16 cellular contexts compared by ENCODE assay signal in the genomic region with DNA sequence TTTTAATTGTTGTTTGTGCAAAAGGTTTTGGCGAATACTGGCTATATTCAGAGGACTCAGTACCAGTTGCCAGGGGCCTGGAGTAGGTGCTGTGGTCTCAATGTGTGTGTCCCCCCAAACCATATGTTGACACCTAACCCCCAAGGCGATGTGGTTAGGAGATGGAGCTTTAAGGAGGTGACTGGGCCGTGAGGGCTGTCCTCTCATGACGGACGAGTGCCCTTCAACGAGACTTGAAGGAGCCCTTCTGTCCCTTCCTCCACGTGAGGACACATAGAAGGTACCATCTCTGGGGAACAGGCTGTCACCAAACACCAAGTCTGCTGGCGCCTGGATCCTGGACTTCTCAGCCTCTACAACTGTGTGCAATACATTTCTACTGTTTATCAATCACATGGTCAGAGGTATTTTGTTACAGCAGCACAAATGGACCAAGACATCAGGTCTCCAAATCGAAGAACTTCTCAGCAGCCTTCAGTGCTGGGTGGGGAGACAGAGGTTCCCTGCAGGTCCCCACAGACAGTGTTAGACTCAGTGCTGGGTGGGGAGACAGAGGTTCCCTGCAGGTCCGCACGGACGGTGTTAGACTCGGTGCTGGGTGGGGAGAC. TPM values are rescaled to one million over a fixed set of nuclear protein-coding genes. Genes with fewer than 3 reads are reported as not detected.
DNase-seq lines count a peak whose midpoint lies in the region; ATAC-seq, FAIRE-seq and TF ChIP-seq lines count a peak whose summit lies in the region.
"Had no signal": no experiment of that assay in that cellular context is flagged by ENCODE, and none has a peak within 500 bp of the region (broad histone marks: within the 10 kb centered on the region; RNA-seq: fewer than 3 reads in every experiment).

No MANE protein-coding gene starts in this region.

- no peaks in the 10 kb centered on the region for H3K36me3 Mint-ChIP-seq in activated CD8-positive, alpha-beta T cell treated with anti-CD3 and anti-CD28 coated beads, Interleukin-2, amount 10 ng/mL, durations not matched to agents 7 days and 5 days (ENCODE audit: low read depth)

- H3K4me3 Mint-ChIP-seq in activated CD8-positive, alpha-beta T cell treated with anti-CD3 and anti-CD28 coated beads, Interleukin-2, amount 10 ng/mL, durations not matched to agents 7 days and 5 days = no peak overlapping the region

- H3K27me3 ChIP-seq in right cardiac atrium (ENCODE audit: control insufficient read depth, insufficient read depth) (no peaks in the 10 kb centered on the region), stomach (no peaks in the 10 kb centered on the region), small intestine (ENCODE audit: control insufficient read depth in 2 of 2, insufficient read depth in 2 of 2, low read length in 2 of 2) (no peaks in the 10 kb centered on the region)

- WGBS in right cardiac atrium = 95% methylated on average over 13 of the region's 13 CpGs
- 84 to 96% (median 95%) methylated on average over 12 to 13 of the region's 13 CpGs for WGBS in stomach, 5 donors
- 91 to 97% (median 97%) methylated on average over 13 of the region's 13 CpGs for WGBS in small intestine, 3 donors

- H3K4me3 ChIP-seq in right cardiac atrium (ENCODE audit: low read length) (no peak overlapping the region), stomach (no peak overlapping the region), small intestine (ENCODE audit: low read depth in 1 of 2, low read length in 2 of 2) (no peak overlapping the region)
- H3K4me3 ChIP-seq: A549 had no signal

- no peak for TF ChIP-seq POLR2A in stomach (IDR thresholded peaks at IDR 0.05)

- H3K9me3 ChIP-seq in right cardiac atrium (ENCODE audit: control insufficient read depth, low read length) (no peaks in the 10 kb centered on the region), stomach (no peaks in the 10 kb centered on the region), small intestine (ENCODE audit: control insufficient read depth, low read depth) (no peaks in the 10 kb centered on the region)
- H3K9me3 ChIP-seq: A549 had no signal

- CTCF ChIA-PET in activated CD8-positive, alpha-beta T cell treated with anti-CD3 and anti-CD28 coated beads, Interleukin-2, amount 10 ng/mL, durations not matched to agents 7 days and 5 days (lab: Charles Lee) = interaction anchor here (0.9 kb wide), 1 partner anchor 11 kb away, joined by 3 read pairs; no protein-coding TSS in a partner anchor

- DNase-seq in activated T-cell treated with anti-CD3 and anti-CD28 coated beads, Interleukin-2, amount 50 U/mL, for 1 hour = peak; percentile 12
- DNase-seq in activated T-cell treated with anti-CD3 and anti-CD28 coated beads, Interleukin-2, amount 50 U/mL, for 48 hours = no peak
- peak; percentile 20 for DNase-seq in activated CD8-positive, alpha-beta T cell treated with anti-CD3 and anti-CD28 coated beads, Interleukin-2, amount 10 ng/mL, durations not matched to agents 7 days and 5 days
- peak in 2 of 3 donors; percentile 27 to 43 for DNase-seq in right cardiac atrium
- DNase-seq in stomach = peak; percentile 14
- no peak for DNase-seq in GM19238 (ENCODE audit: insufficient read length, low spot score)
- no peak for DNase-seq in small intestine
- DNase-seq: cortex of kidney, NCI-H187 treated with DMSO at 0.1 percent for 48 hours, NCI-H524 had no signal

- POLR2A ChIA-PET in activated CD8-positive, alpha-beta T cell treated with anti-CD3 and anti-CD28 coated beads, Interleukin-2, amount 10 ng/mL, durations not matched to agents 7 days and 5 days (lab: Charles Lee) = interaction anchor here (0.9 to 1.8 kb wide), 4 partner anchors 11 to 146 kb away, joined by 3 to 5 read pairs (median 4); partner anchors contain the start of gene METRNL

- TF ChIP-seq EP300 in stomach (IDR thresholded peaks at IDR 0.05) = no peak

- H3K27ac ChIP-seq in right cardiac atrium (ENCODE audit: low read length) (no peak overlapping the region), stomach (peak overlapping the region in 4 of 5 donors; percentile 41 to 97 (median 91)), small intestine (ENCODE audit: low read depth in 1 of 2, low read length in 1 of 2) (peak overlapping the region in 1 of 2 donors; percentile 1)
- H3K27ac ChIP-seq: A549 had no signal

- peak overlapping the region; percentile 97 for H3K27ac Mint-ChIP-seq in activated CD8-positive, alpha-beta T cell treated with anti-CD3 and anti-CD28 coated beads, Interleukin-2, amount 10 ng/mL, durations not matched to agents 7 days and 5 days

- no peaks in the 10 kb centered on the region for H3K9me3 Mint-ChIP-seq in activated CD8-positive, alpha-beta T cell treated with anti-CD3 and anti-CD28 coated beads, Interleukin-2, amount 10 ng/mL, durations not matched to agents 7 days and 5 days (ENCODE audit: insufficient read depth)

- peaks cover 35% of the 10 kb centered on the region for H3K4me1 Mint-ChIP-seq in activated CD8-positive, alpha-beta T cell treated with anti-CD3 and anti-CD28 coated beads, Interleukin-2, amount 10 ng/mL, durations not matched to agents 7 days and 5 days (ENCODE audit: low read depth)

- ATAC-seq in activated CD8-positive, alpha-beta T cell treated with anti-CD3 and anti-CD28 coated beads, Interleukin-2, amount 10 ng/mL, durations not matched to agents 7 days and 5 days = no peak
- ATAC-seq in right cardiac atrium = no peak
- ATAC-seq in HG03159 (IDR thresholded peaks at IDR 0.05; ENCODE audit: unreplicated experiment) = no peak
- ATAC-seq: A549, esophagus mucosa, SK-N-SH treated with all-trans-retinoic acid at 6 μM for 48 hours had no signal

- peaks cover 7% of the 10 kb centered on the region for H3K4me1 ChIP-seq in right cardiac atrium (ENCODE audit: control insufficient read depth, insufficient read depth, low read length)
- peaks cover 19 to 52% (median 38%) of the 10 kb centered on the region in 4 donors for H3K4me1 ChIP-seq in stomach
- peaks cover 2 to 3% of the 10 kb centered on the region in 2 donors for H3K4me1 ChIP-seq in small intestine (ENCODE audit: control insufficient read depth in 2 of 2, insufficient read depth in 1 of 2, low read depth in 1 of 2, low read length in 1 of 2)

- no peaks in the 10 kb centered on the region for H3K27me3 Mint-ChIP-seq in activated CD8-positive, alpha-beta T cell treated with anti-CD3 and anti-CD28 coated beads, Interleukin-2, amount 10 ng/mL, durations not matched to agents 7 days and 5 days (ENCODE audit: low read depth)

- no peak for FAIRE-seq in small intestine (lab: Jason Lieb, UNC)
- FAIRE-seq: A549, GM19239, keratinocyte had no signal

- intact Hi-C loops in right cardiac atrium (cut with DNase I) (no loop called here), stomach (cut with DNase I; ENCODE audit: low total_unique reads) (no loop called here)

- no peak for TF ChIP-seq CTCF in stomach (IDR thresholded peaks at IDR 0.05)

- H3K36me3 ChIP-seq in stomach = no peaks in the 10 kb centered on the region
- H3K36me3 ChIP-seq in small intestine (ENCODE audit: control insufficient read depth in 2 of 2, insufficient read depth in 2 of 2, low read length in 2 of 2) = no peaks in the 10 kb centered on the region

RNA-seq across cellular contexts. Expression of gene METRNL, which starts 24.8 kb away (rescaled TPM):
- total RNA-seq in activated CD8-positive, alpha-beta T cell treated with anti-CD3 and anti-CD28 coated beads, Interleukin-2, amount 10 ng/mL, durations not matched to agents 7 days and 5 days = 1 to 10 TPM; 3.0 to 4.8 TPM
- 10 to 100 TPM; 57.3 to 77.1 (median 70.9) TPM for total RNA-seq in right cardiac atrium
- polyA plus RNA-seq in right cardiac atrium = 67.9 TPM
- 100 to 1,000 TPM in 2 of 5 donors, 10 to 100 TPM in 3; 25.7 to 452 (median 55.4) TPM for total RNA-seq in stomach
- polyA plus RNA-seq in stomach = 10 to 100 TPM; 29.3 to 49.1 (median 35.9) TPM
- 100 to 1,000 TPM in 2 of 3 donors, 10 to 100 TPM in 1; 64.4 to 118 (median 112) TPM for polyA plus RNA-seq in small intestine

Comparison
In these comparisons a context has a peak if more than half of its experiments do, and no peak if none do; other contexts are left out.
1. DNase-seq: peak in activated T-cell treated with anti-CD3 and anti-CD28 coated beads, Interleukin-2, amount 50 U/mL, for 1 hour (single experiment), activated CD8-positive, alpha-beta T cell treated with anti-CD3 and anti-CD28 coated beads, Interleukin-2, amount 10 ng/mL, durations not matched to agents 7 days and 5 days (single experiment), right cardiac atrium (2 of 3) and stomach (single experiment); none in activated T-cell treated with anti-CD3 and anti-CD28 coated beads, Interleukin-2, amount 50 U/mL, for 48 hours (0 of 2), GM19238 (single experiment) and small intestine (single experiment).
2. RNA of gene METRNL, which starts 24.8 kb away (total RNA-seq): 57.3 to 77.1 TPM in right cardiac atrium and 25.7 to 452 TPM in stomach; 3.0 to 4.8 TPM in activated CD8-positive, alpha-beta T cell treated with anti-CD3 and anti-CD28 coated beads, Interleukin-2, amount 10 ng/mL, durations not matched to agents 7 days and 5 days; every median in the first group is over 4 times any median in the second.